8 cellular contexts compared by ENCODE assay signal in genomic region chr16:81448154-81449131, GRCh38. TPM values are rescaled to one million over a fixed set of nuclear protein-coding genes. Genes with fewer than 3 reads are reported as not detected.
DNase-seq lines count a peak whose midpoint lies in the region; ATAC-seq, FAIRE-seq and TF ChIP-seq lines count a peak whose summit lies in the region.

No MANE protein-coding gene starts in this region.

- BruUV-seq in K562 (replicated peaks; lab: Mats Ljungman, UMichigan) = no TSS peak

- no peak for ATAC-seq in stimulated activated naive CD8-positive, alpha-beta T cell treated with anti-CD3 and anti-CD28 coated beads, Interleukin-15, amount 100 ng/mL, for 72 hours
- ATAC-seq in stimulated activated naive CD8-positive, alpha-beta T cell treated with anti-CD3 and anti-CD28 coated beads, Interleukin-15, Interleukin-2, amounts not matched to agents 100 U/mL and 50 U/mL, for 24 hours = no peak
- ATAC-seq in K562 (peak; percentile 4), HG03571 (IDR thresholded peaks at IDR 0.05; ENCODE audit: unreplicated experiment) (no peak)

- intact Hi-C loops in K562 (cut with micrococcal nuclease) = loop anchor here (1.0 to 5.0 kb wide), 2 partner anchors 34 to 48 kb away; no protein-coding TSS in a partner anchor

- no peak overlapping the region for H3K27ac Mint-ChIP-seq in stimulated activated naive CD8-positive, alpha-beta T cell treated with anti-CD3 and anti-CD28 coated beads, Interleukin-15, amount 100 ng/mL, for 72 hours

- no peaks in the 10 kb centered on the region for H3K27me3 Mint-ChIP-seq in stimulated activated naive CD8-positive, alpha-beta T cell treated with anti-CD3 and anti-CD28 coated beads, Interleukin-15, amount 100 ng/mL, for 72 hours

- peak overlapping the region; percentile 26 to 88; a peak in 3 of 4 replicates for H3K9ac ChIP-seq in K562 (ENCODE audit: insufficient read depth in 1 of 2, low read depth in 2 of 2, low read length in 2 of 2)
- peak overlapping the region; percentile 20 for H3K9ac ChIP-seq in mesendoderm (ENCODE audit: low read length)

- H2AFZ ChIP-seq in K562 (ENCODE audit: low read depth, low read length) = no peak overlapping the region

- peak overlapping the region; percentile 64 for H3K4me2 ChIP-seq in K562 (ENCODE audit: insufficient read depth, low read length)
- H3K4me2 ChIP-seq in mesendoderm (ENCODE audit: low read length) = peak overlapping the region; percentile 18

- H2BK15ac ChIP-seq in mesendoderm (replicated peaks; ENCODE audit: low read depth) = no peak overlapping the region

- no peak for TF ChIP-seq POLR2A in K562 (conservative IDR thresholded peaks at IDR 0.05)

- WGBS in K562 (ENCODE audit: insufficient coverage, low coverage, missing lambda C conversion rate) = 34% methylated on average over 19 of the region's 19 CpGs
- WGBS in mesendoderm (ENCODE audit: extremely low coverage, insufficient coverage, low lambda C conversion rate) = no CpG with 5 or more reads among the region's 19 CpGs

- no peak for FAIRE-seq in K562 (lab: Jason Lieb, UNC)

- peak overlapping the region; percentile 54 for H3K56ac ChIP-seq in mesendoderm (ENCODE audit: low read length)

- H3K4me3 ChIP-seq in K562 = peak overlapping the region; percentile 2; the same call in 1 of the 2 replicates
- H3K4me3 ChIP-seq in mesendoderm (ENCODE audit: low read length) = no peak overlapping the region
- no peak overlapping the region for H3K4me3 ChIP-seq in WERI-Rb-1 (ENCODE audit: low read depth, low read length)

- TF ChIP-seq EP300 in K562 (IDR thresholded peaks at IDR 0.05; ENCODE audit: low read length) = 0 out of 2 replicates have a peak, but pooled peaks have one; percentile 9

- peak overlapping the region; percentile 12 to 41 for H3K4me3 Mint-ChIP-seq in stimulated activated naive CD8-positive, alpha-beta T cell treated with anti-CD3 and anti-CD28 coated beads, Interleukin-15, amount 100 ng/mL, for 72 hours

- no peak for TF ChIP-seq CTCF in K562 (IDR thresholded peaks at IDR 0.05 in 2 of 3, conservative IDR thresholded peaks at IDR 0.05 in 1 of 3; ENCODE audit: insufficient read depth in 2 of 3, low read depth in 1 of 3, low read length in 3 of 3)
- TF ChIP-seq CTCF in WERI-Rb-1 (IDR thresholded peaks at IDR 0.05; ENCODE audit: low read depth, low read length) = no peak

- H3K9me3 ChIP-seq in K562 (replicated peaks; ENCODE audit: control insufficient read depth, insufficient read depth, low read depth, low read length) (peaks cover 5% of the 10 kb centered on the region; the same call in 1 of the 2 replicates), WERI-Rb-1 (ENCODE audit: severe bottlenecking) (no peaks in the 10 kb centered on the region)

- H3K27me3 ChIP-seq in K562 (ENCODE audit: control insufficient read depth in 2 of 2, insufficient read depth in 2 of 2, low read length in 2 of 2) (peaks cover 5% of the 10 kb centered on the region in 2 experiments; a peak in 3 of 5 replicates), mesendoderm (ENCODE audit: insufficient read depth, low read length, poor library complexity) (no peaks in the 10 kb centered on the region), WERI-Rb-1 (ENCODE audit: insufficient read depth, low read depth, severe bottlenecking) (no peaks in the 10 kb centered on the region)

- no peak overlapping the region for H3K18ac ChIP-seq in mesendoderm (ENCODE audit: low read length)

- peak overlapping the region; percentile 15 for H3K23ac ChIP-seq in mesendoderm (ENCODE audit: low read length)

- H3K9me1 ChIP-seq in K562 (ENCODE audit: control insufficient read depth, insufficient read depth, low read length) = peaks cover 3% of the 10 kb centered on the region

- H3K9me3 Mint-ChIP-seq in stimulated activated naive CD8-positive, alpha-beta T cell treated with anti-CD3 and anti-CD28 coated beads, Interleukin-15, amount 100 ng/mL, for 72 hours = peaks cover 7 to 8% of the 10 kb centered on the region in 2 donors

- no peak overlapping the region for H3K4ac ChIP-seq in mesendoderm (ENCODE audit: low read depth, low read length)

- H2BK120ac ChIP-seq in mesendoderm (ENCODE audit: low read depth, low read length) = no peak overlapping the region

- H3K4me1 ChIP-seq in K562 (replicated peaks in 1 of 2; ENCODE audit: control insufficient read depth in 2 of 2, insufficient read depth in 2 of 2, low read length in 2 of 2) (peaks cover 64 to 67% of the 10 kb centered on the region in 2 experiments), mesendoderm (ENCODE audit: control insufficient read depth, low read depth, low read length) (peaks cover 21% of the 10 kb centered on the region)

- POLR2A ChIA-PET in K562 (lab: Yijun Ruan, JAX) = interaction anchor here (0.6 to 1.5 kb wide), 4 partner anchors 9 to 47 kb away, joined by 3 to 7 read pairs (median 4); no protein-coding TSS in a partner anchor

- DNase-seq in stimulated activated naive CD8-positive, alpha-beta T cell treated with anti-CD3 and anti-CD28 coated beads, Interleukin-15, amount 100 ng/mL, for 72 hours = no peak
- no peak for DNase-seq in stimulated activated naive CD8-positive, alpha-beta T cell treated with anti-CD3 and anti-CD28 coated beads, Interleukin-15, Interleukin-2, amounts not matched to agents 100 U/mL and 50 U/mL, for 24 hours
- peak in 1 of 4 experiments; percentile 64 for DNase-seq in K562 (ENCODE audit: extremely low read depth in 1 of 4, low spot score in 3 of 4)
- DNase-seq in mesendoderm = no peak
- DNase-seq in hepatic stellate cell (ENCODE audit: low spot score) = no peak
- no peak for DNase-seq in WERI-Rb-1
- DNase-seq in MV-4-11 (lab: John Stamatoyannopoulos, UW) = no peak

- in situ Hi-C loops in K562 (cut with MboI) = no loop called here

- H3K27ac ChIP-seq in K562 (ENCODE audit: extremely low read depth, low read depth, low read length) (peak overlapping the region; percentile 40; the same call in 1 of the 3 replicates), mesendoderm (ENCODE audit: low read depth, low read length) (no peak overlapping the region), WERI-Rb-1 (no peak overlapping the region)

- CTCF ChIA-PET in K562 (lab: Yijun Ruan, JAX; ENCODE audit: low intra/inter-chr PET ratio) = no interaction called here

- TF ChIP-seq RAD21 in K562 (CRISPR knock-in tag; conservative IDR thresholded peaks at IDR 0.05 in 1 of 2, IDR thresholded peaks at IDR 0.05 in 1 of 2) = no peak

- H4K5ac ChIP-seq in mesendoderm (ENCODE audit: low read length) = no peak overlapping the region

- H2BK5ac ChIP-seq in mesendoderm (ENCODE audit: low read length) = no peak overlapping the region

- peaks cover 24% of the 10 kb centered on the region for H4K20me1 ChIP-seq in K562 (replicated peaks; ENCODE audit: control insufficient read depth, insufficient read depth, low read length)

- H3K36me3 ChIP-seq in K562 (ENCODE audit: control insufficient read depth, insufficient read depth, low read length) (peaks cover 20% of the 10 kb centered on the region; the same call in 2 of the 3 replicates), mesendoderm (ENCODE audit: control insufficient read depth, insufficient read depth, low read length) (no peaks in the 10 kb centered on the region), WERI-Rb-1 (no peaks in the 10 kb centered on the region)

- H2AK5ac ChIP-seq in mesendoderm (ENCODE audit: low read length) = no peak overlapping the region

- H3K79me2 ChIP-seq in K562 (ENCODE audit: control insufficient read depth, insufficient read depth, low read length) = peaks cover 84% of the 10 kb centered on the region
- peaks cover 78% of the 10 kb centered on the region for H3K79me2 ChIP-seq in mesendoderm (ENCODE audit: control insufficient read depth, insufficient read depth, low read length)

- no peak overlapping the region for H4K8ac ChIP-seq in mesendoderm (ENCODE audit: low read depth, low read length)

- peaks cover 77% of the 10 kb centered on the region for H3K4me1 Mint-ChIP-seq in stimulated activated naive CD8-positive, alpha-beta T cell treated with anti-CD3 and anti-CD28 coated beads, Interleukin-15, amount 100 ng/mL, for 72 hours

- peaks cover 44% of the 10 kb centered on the region for H3K79me1 ChIP-seq in mesendoderm (ENCODE audit: low read length)

TF ChIP-seq in K562, 482 proteins besides CTCF, POLR2A, EP300 and RAD21 (continues in another document):
- TF ChIP-seq HMG20B (CRISPR knock-in tag; IDR thresholded peaks at IDR 0.05) = no peak
- TF ChIP-seq POLR2AphosphoS2 (IDR thresholded peaks at IDR 0.05; ENCODE audit: low read length) = no peak
- TF ChIP-seq ZNF143 (CRISPR knock-in tag; IDR thresholded peaks at IDR 0.05) = no peak

RNA-seq across cellular contexts. Expression of gene CMIP, which starts 3.8 kb away (rescaled TPM):
- 107 and 183 TPM in 2 replicates for total RNA-seq in K562 (2011; cell fraction: chromatin; rRNA removed; ENCODE audit: low replicate concordance)
- total RNA-seq in K562 (2011; cell fraction: nucleolus; rRNA removed) = 75.7 and 79.0 TPM in 2 replicates
- 101 and 152 TPM in 2 replicates for total RNA-seq in K562 (2011; cell fraction: nucleoplasm; rRNA removed)
- total RNA-seq in K562 (2014; rRNA removed) = 16.1 and 19.1 TPM in 2 replicates
- total RNA-seq in K562 (2014; rRNA removed; fragmentation: Illumina TruSeq; extraction: Trizol) = 10.3 and 10.8 TPM in 2 replicates
- total RNA-seq in K562 (2015; rRNA removed; fragmentation: Illumina TruSeq; extraction: Trizol) = 9.7 and 11.5 TPM in 2 replicates
- total RNA-seq in K562 (2021) = 66.4 and 82.5 TPM in 2 replicates
- polyA plus RNA-seq in K562 (2011; rRNA removed) = 8.1 and 19.2 TPM in 2 replicates
- 17.6 and 21.0 TPM in 2 replicates for polyA plus RNA-seq in K562 (2011; cell fraction: cytosol; rRNA removed)
- polyA plus RNA-seq in K562 (2011; cell fraction: nucleus; rRNA removed) = 46.1 and 50.8 TPM in 2 replicates
- polyA plus RNA-seq in K562 (2012) = 51.9 and 88.9 TPM in 2 replicates
- 39.4 and 41.6 TPM in 2 replicates for polyA plus RNA-seq in K562 (2014; fragmentation: Illumina TruSeq; extraction: Trizol)
- polyA plus RNA-seq in K562 (2014; fragmentation: Nextera tagmentation; extraction: Ambion mirVana) = 1 to 10 TPM in 1 of 2 experiments, under 1 TPM in 1; 0.94 to 1.9 TPM
- 15.6 and 21.0 TPM in 2 replicates for polyA plus RNA-seq in K562 (2014; rRNA removed)
- polyA minus RNA-seq in K562 (2011; rRNA and poly(A)+ RNA removed) = 20.3 and 24.1 TPM in 2 replicates
- 45.6 and 90.6 TPM in 2 replicates for polyA minus RNA-seq in K562 (2011; cell fraction: cytosol; rRNA and poly(A)+ RNA removed)
- 26.0 and 43.0 TPM in 2 replicates for polyA minus RNA-seq in K562 (2011; cell fraction: nucleus; rRNA and poly(A)+ RNA removed)
- polyA plus RNA-seq in mesendoderm (2013, experiment 1 of 2) = 36.2 TPM
- 36.4 TPM for polyA plus RNA-seq in mesendoderm (2013, experiment 2 of 2)
